Comparison of ENCODE assay signal across 19 cellular contexts in genomic region chr1:67171978-67172377, GRCh38. TPM values are rescaled to one million over a fixed set of nuclear protein-coding genes. Genes with fewer than 3 reads are reported as not detected.
DNase-seq lines count a peak whose midpoint lies in the region; ATAC-seq, FAIRE-seq and TF ChIP-seq lines count a peak whose summit lies in the region.
"Had no signal": no experiment of that assay in that cellular context is flagged by ENCODE, and none has a peak within 500 bp of the region (broad histone marks: within the 10 kb centered on the region; RNA-seq: fewer than 3 reads in every experiment).

No MANE protein-coding gene starts in this region.

- no peaks in the 10 kb centered on the region for H4K20me1 ChIP-seq in astrocyte (ENCODE audit: insufficient read depth, low read length)

- no peak overlapping the region for H2AFZ ChIP-seq in astrocyte (ENCODE audit: low read depth, low read length)

- H3K9ac ChIP-seq in astrocyte (ENCODE audit: low read length): no peak overlapping the region

- peaks cover 4% of the 10 kb centered on the region for H3K27me3 Mint-ChIP-seq in activated naive CD4-positive, alpha-beta T cell treated with anti-CD3 and anti-CD28 coated beads, Interleukin-2, amount 10 ng/mL, durations not matched to agents 7 days and 5 days
- H3K27me3 Mint-ChIP-seq in astrocyte (ENCODE audit: low read depth, unreplicated experiment): peaks cover 2% of the 10 kb centered on the region

- peaks cover 9% of the 10 kb centered on the region for H3K9me3 Mint-ChIP-seq in activated naive CD4-positive, alpha-beta T cell treated with anti-CD3 and anti-CD28 coated beads, Interleukin-2, amount 10 ng/mL, durations not matched to agents 7 days and 5 days
- H3K9me3 Mint-ChIP-seq in astrocyte (ENCODE audit: unreplicated experiment): peaks cover 2% of the 10 kb centered on the region
- H3K9me3 Mint-ChIP-seq: HFFc6 had no signal

- no peaks in the 10 kb centered on the region for H3K27me3 ChIP-seq in astrocyte (ENCODE audit: insufficient read depth, low read length)
- H3K27me3 ChIP-seq: adrenal gland had no signal

- no peak overlapping the region for H3K27ac ChIP-seq in astrocyte (ENCODE audit: low read depth, low read length)
- H3K27ac ChIP-seq: adrenal gland, epithelial cell of prostate had no signal

- DNase-seq in activated naive CD4-positive, alpha-beta T cell treated with anti-CD3 and anti-CD28 coated beads, Interleukin-2, amount 10 ng/mL, durations not matched to agents 7 days and 5 days: no peak
- DNase-seq in activated naive CD4-positive, alpha-beta T cell (lab: John Stamatoyannopoulos, UW): no peak
- DNase-seq in astrocyte (ENCODE audit: low read depth) (peak; percentile 23), ureter (ENCODE audit: low spot score) (no peak), C1 segment of cervical spinal cord (lab: John Stamatoyannopoulos, UW) (no peak), kidney tubule cell (ENCODE audit: low spot score) (no peak)
- DNase-seq: activated CD4-positive, alpha-beta T cell treated with anti-CD3 and anti-CD28 coated beads, Interleukin-2, amount 50 U/mL, for 4 hours; adrenal gland; HFFc6; islet precursor cell; small intestine; T-helper 9 cell had no signal

- no peak overlapping the region for H3K4me3 ChIP-seq in astrocyte (ENCODE audit: insufficient read depth, low read depth, low read length)
- H3K4me3 ChIP-seq: adrenal gland had no signal

- peaks cover 5% of the 10 kb centered on the region for H3K36me3 Mint-ChIP-seq in activated naive CD4-positive, alpha-beta T cell treated with anti-CD3 and anti-CD28 coated beads, Interleukin-2, amount 10 ng/mL, durations not matched to agents 7 days and 5 days
- H3K36me3 Mint-ChIP-seq in astrocyte (ENCODE audit: low read depth, unreplicated experiment): no peaks in the 10 kb centered on the region

- H3K9me3 ChIP-seq in astrocyte (ENCODE audit: insufficient read depth, low read depth, low read length): no peaks in the 10 kb centered on the region
- H3K9me3 ChIP-seq: adrenal gland had no signal

- no peak for TF ChIP-seq CTCF in astrocyte (IDR thresholded peaks at IDR 0.05; ENCODE audit: insufficient read depth, low read depth, low read length)

- H3K36me3 ChIP-seq in astrocyte (ENCODE audit: insufficient read depth, low read length): no peaks in the 10 kb centered on the region
- H3K36me3 ChIP-seq: adrenal gland had no signal

- peak overlapping the region; percentile 85 for H3K27ac Mint-ChIP-seq in activated naive CD4-positive, alpha-beta T cell treated with anti-CD3 and anti-CD28 coated beads, Interleukin-2, amount 10 ng/mL, durations not matched to agents 7 days and 5 days
- no peak overlapping the region for H3K27ac Mint-ChIP-seq in astrocyte (ENCODE audit: unreplicated experiment)
- H3K27ac Mint-ChIP-seq: HFFc6 had no signal

- H3K4me3 Mint-ChIP-seq in activated naive CD4-positive, alpha-beta T cell treated with anti-CD3 and anti-CD28 coated beads, Interleukin-2, amount 10 ng/mL, durations not matched to agents 7 days and 5 days: no peak overlapping the region
- H3K4me3 Mint-ChIP-seq in astrocyte (ENCODE audit: unreplicated experiment): no peak overlapping the region
- H3K4me3 Mint-ChIP-seq: HFFc6 had no signal

- H3K79me2 ChIP-seq in astrocyte (ENCODE audit: insufficient read depth, low read length): no peaks in the 10 kb centered on the region

- peaks cover 63% of the 10 kb centered on the region for H3K4me1 Mint-ChIP-seq in activated naive CD4-positive, alpha-beta T cell treated with anti-CD3 and anti-CD28 coated beads, Interleukin-2, amount 10 ng/mL, durations not matched to agents 7 days and 5 days
- H3K4me1 Mint-ChIP-seq in astrocyte (ENCODE audit: low read depth, unreplicated experiment): peaks cover 7% of the 10 kb centered on the region

- no peaks in the 10 kb centered on the region for H3K4me1 ChIP-seq in astrocyte (ENCODE audit: insufficient read depth, low read length)

- H3K4me2 ChIP-seq in astrocyte (ENCODE audit: low read length): no peak overlapping the region

- FAIRE-seq in astrocyte (lab: Jason Lieb, UNC): no peak
- FAIRE-seq: HTR-8/SVneo had no signal

- ATAC-seq in HG03432 (IDR thresholded peaks at IDR 0.05; ENCODE audit: unreplicated experiment): peak; percentile 51
- ATAC-seq in GM21737 (IDR thresholded peaks at IDR 0.05; ENCODE audit: unreplicated experiment): no peak
- ATAC-seq: Right ventricle myocardium inferior had no signal

- CTCF ChIA-PET in activated naive CD4-positive, alpha-beta T cell treated with anti-CD3 and anti-CD28 coated beads, Interleukin-2, amount 10 ng/mL, durations not matched to agents 7 days and 5 days (lab: Charles Lee): interaction anchor here (0.8 to 13.1 kb wide), 5 partner anchors 12 to 40 kb away, joined by 3 to 175 read pairs (median 7); no protein-coding TSS in a partner anchor

RNA-seq across cellular contexts. Expression of gene IL23R, which starts 5.7 kb away (rescaled TPM):
- total RNA-seq in astrocyte: not detected in 2 replicates
- 0.18 TPM for total RNA-seq in ureter
- total RNA-seq: glomerular endothelial cell, HFFc6, osteoblast, Right ventricle myocardium inferior had no signal

RNA-seq across cellular contexts. Expression of gene C1orf141, which starts 37.2 kb away (rescaled TPM):
- total RNA-seq in astrocyte (not detected in 2 replicates), ureter (not detected)
- total RNA-seq: adrenal gland, glomerular endothelial cell, HFFc6, osteoblast, Right ventricle myocardium inferior had no signal
